In genomic region chr12:40106202-40106533, GRCh38 we compare ENCODE assay signal across 8 cellular contexts. TPM values are rescaled to one million over a fixed set of nuclear protein-coding genes. Genes with fewer than 3 reads are reported as not detected.
A peak's percentile ranks its signal among the peaks of the same experiment; 100 is the strongest.
DNase-seq lines count a peak whose midpoint lies in the region; ATAC-seq and TF ChIP-seq lines count a peak whose summit lies in the region.

No MANE protein-coding gene starts in this region.

- H3K4me3 ChIP-seq in Panc1 (ENCODE audit: low read depth in 2 of 2, low read length in 2 of 2): peak overlapping the region; percentile 59 to 71
- H3K4me3 ChIP-seq in fibroblast of lung (replicated peaks in 1 of 4; ENCODE audit: control extremely low read depth in 1 of 4, insufficient read depth in 1 of 4, low read depth in 3 of 4, low read length in 4 of 4): peak overlapping the region; percentile 22 to 76 (median 43)
- peak overlapping the region; percentile 73 for H3K4me3 ChIP-seq in rectal smooth muscle tissue (ENCODE audit: low read length)

- H3K27me3 ChIP-seq in Panc1 (ENCODE audit: control insufficient read depth, insufficient read depth, low read length) (no peaks in the 10 kb centered on the region), fibroblast of lung (ENCODE audit: control insufficient read depth, insufficient read depth, low read length) (no peaks in the 10 kb centered on the region), rectal smooth muscle tissue (ENCODE audit: control insufficient read depth, insufficient read depth, low read length) (no peaks in the 10 kb centered on the region)

- H3K4me2 ChIP-seq in fibroblast of lung (ENCODE audit: extremely low read depth, insufficient read depth, low read length): peak overlapping the region; percentile 69

- H3K9ac ChIP-seq in fibroblast of lung (ENCODE audit: insufficient read depth, low read length) (no peak overlapping the region), rectal smooth muscle tissue (ENCODE audit: low read length) (no peak overlapping the region)

- peaks cover 22% of the 10 kb centered on the region for H3K4me1 ChIP-seq in Panc1 (ENCODE audit: control insufficient read depth, insufficient read depth, low read length)
- no peaks in the 10 kb centered on the region for H3K4me1 ChIP-seq in fibroblast of lung (ENCODE audit: control insufficient read depth, extremely low read depth, insufficient read depth, low read length)
- peaks cover 5% of the 10 kb centered on the region for H3K4me1 ChIP-seq in rectal smooth muscle tissue (ENCODE audit: control insufficient read depth, insufficient read depth, low read length)

- no TSS peak for BruUV-seq in Panc1 (replicated peaks; lab: Mats Ljungman, UMichigan)

- CTCF ChIA-PET in Panc1 (lab: Charles Lee): interaction anchor here (2.1 kb wide), 1 partner anchor 95 kb away, joined by 11 read pairs; no protein-coding TSS in a partner anchor

- DNase-seq in Panc1 (ENCODE audit: low read depth, low spot score) (no peak), fibroblast of lung (ENCODE audit: low read depth in 2 of 2) (no peak), hippocampal formation (lab: John Stamatoyannopoulos, UW) (no peak), anterior cingulate cortex (lab: John Stamatoyannopoulos, UW) (no peak)
- DNase-seq in stimulated activated naive CD4-positive, alpha-beta T cell treated with Interleukin-2 at 50 U/mL for 16 hours (lab: John Stamatoyannopoulos, UW): no peak

- POLR2A ChIA-PET in Panc1 (lab: Charles Lee): no interaction called here

- TF ChIP-seq CTCF in Panc1 (IDR thresholded peaks at IDR 0.05) (no peak), fibroblast of lung (conservative IDR thresholded peaks at IDR 0.05 in 1 of 2, IDR thresholded peaks at IDR 0.05 in 1 of 2; ENCODE audit: low read depth in 1 of 2, low read length in 2 of 2) (no peak)

- in situ Hi-C loops in Panc1 (cut with HindIII; ENCODE audit: low pct_unique_long_range_greater_than_20kb, low sequenced_read_pairs): no loop called here

- H3K79me2 ChIP-seq in fibroblast of lung (ENCODE audit: control insufficient read depth, insufficient read depth, low read length): no peaks in the 10 kb centered on the region

- H3K27ac ChIP-seq in Panc1 (ENCODE audit: low read length) (no peak overlapping the region; the same call in 1 of the 2 replicates), fibroblast of lung (ENCODE audit: insufficient read depth, low read length) (no peak overlapping the region), rectal smooth muscle tissue (ENCODE audit: low read depth, low read length) (peak overlapping the region; percentile 71)

- H4K20me1 ChIP-seq in fibroblast of lung (ENCODE audit: control insufficient read depth, extremely low read depth, insufficient read depth, low read length): no peaks in the 10 kb centered on the region

- ATAC-seq in GM21390 (IDR thresholded peaks at IDR 0.05; ENCODE audit: unreplicated experiment): peak; percentile 0
- peak; percentile 56 for ATAC-seq in Panc1
- no peak for ATAC-seq in GM19328 (IDR thresholded peaks at IDR 0.05; ENCODE audit: unreplicated experiment)

- H3K9me3 ChIP-seq in Panc1 (ENCODE audit: control insufficient read depth, insufficient read depth, low read depth, low read length): no peaks in the 10 kb centered on the region
- H3K9me3 ChIP-seq in fibroblast of lung (ENCODE audit: control insufficient read depth, insufficient read depth, low read depth, low read length): no peaks in the 10 kb centered on the region

- peak overlapping the region; percentile 84 for H2AFZ ChIP-seq in fibroblast of lung (ENCODE audit: low read length)

- intact Hi-C loops in Panc1 (cut with micrococcal nuclease; ENCODE audit: unreplicated experiment): loop anchor here (1.0 kb wide), 1 partner anchor 95 kb away; no protein-coding TSS in a partner anchor

- no peaks in the 10 kb centered on the region for H3K36me3 ChIP-seq in Panc1 (ENCODE audit: control insufficient read depth, insufficient read depth, low read length)
- H3K36me3 ChIP-seq in fibroblast of lung (ENCODE audit: control insufficient read depth, insufficient read depth, low read length): no peaks in the 10 kb centered on the region
- H3K36me3 ChIP-seq in rectal smooth muscle tissue (ENCODE audit: control insufficient read depth, insufficient read depth, low read length): no peaks in the 10 kb centered on the region

RNA-seq across cellular contexts. Expression of gene SLC2A13, which starts 0.3 kb away (rescaled TPM):
- 12.1 TPM for total RNA-seq in Panc1 (2021; ENCODE audit: unreplicated experiment)
- 4.3 TPM for polyA plus RNA-seq in Panc1 (2012; ENCODE audit: insufficient read length)
- total RNA-seq in fibroblast of lung: 6.9 and 10.2 TPM in 2 replicates
- 2.9 and 5.4 TPM in 2 replicates for polyA plus RNA-seq in fibroblast of lung
- 1.6 and 3.2 TPM in 2 replicates for polyA plus RNA-seq in fibroblast of lung (2012)
- polyA minus RNA-seq in fibroblast of lung (ENCODE audit: low replicate concordance): 0.78 and 6.8 TPM in 2 replicates
